16 cellular contexts compared by ENCODE assay signal in genomic region chr4:40240040-40240653, GRCh38. TPM values are rescaled to one million over a fixed set of nuclear protein-coding genes. Genes with fewer than 3 reads are reported as not detected.
DNase-seq lines count a peak whose midpoint lies in the region; ATAC-seq and TF ChIP-seq lines count a peak whose summit lies in the region.
"Had no signal": no experiment of that assay in that cellular context is flagged by ENCODE, and none has a peak within 500 bp of the region (broad histone marks: within the 10 kb centered on the region; RNA-seq: fewer than 3 reads in every experiment).

No MANE protein-coding gene starts in this region.

- intact Hi-C loops in HCT116 (cut with micrococcal nuclease): no loop called here

- POLR2A ChIA-PET in CD8-positive, alpha-beta memory T cell (lab: Charles Lee): interaction anchor here (0.7 to 2.7 kb wide), 5 partner anchors 10 to 69 kb away, joined by 3 to 14 read pairs (median 7); no protein-coding TSS in a partner anchor
- POLR2A ChIA-PET in HCT116 (lab: Charles Lee): interaction anchor here (0.8 to 1.0 kb wide), 3 partner anchors 9 to 14 kb away, joined by 3 to 4 read pairs (median 3); no protein-coding TSS in a partner anchor
- POLR2A ChIA-PET in activated CD4-positive, alpha-beta memory T cell treated with anti-CD3 and anti-CD28 coated beads, Interleukin-2, amount 10 ng/mL, durations not matched to agents 7 days and 5 days (lab: Charles Lee): interaction anchor here (0.6 to 8.7 kb wide), 17 partner anchors 8 to 184 kb away, joined by 3 to 112 read pairs (median 4); partner anchors contain the start of genes N4BP2 and RHOH

- RAD21 ChIA-PET in HCT116 (lab: Charles Lee; ENCODE audit: low non-redundant PET in 1 of 2, low total read pairs in 2 of 2, uncharacterized antibody in 2 of 2, unreplicated experiment in 2 of 2): no interaction called here

- no peaks in the 10 kb centered on the region for H3K9me2 ChIP-seq in HCT116 (ENCODE audit: insufficient read depth)

- H3K27ac Mint-ChIP-seq in CD8-positive, alpha-beta memory T cell: peak overlapping the region; percentile 94 to 100 (median 98)
- peak overlapping the region; percentile 93 for H3K27ac Mint-ChIP-seq in activated CD4-positive, alpha-beta memory T cell treated with anti-CD3 and anti-CD28 coated beads, Interleukin-2, amount 10 ng/mL, durations not matched to agents 7 days and 5 days

- H3K27me3 ChIP-seq in CD8-positive, alpha-beta memory T cell (ENCODE audit: insufficient read depth, low read length, poor library complexity, severe bottlenecking): no peaks in the 10 kb centered on the region
- H3K27me3 ChIP-seq in HCT116 (ENCODE audit: insufficient read depth, low read length): no peaks in the 10 kb centered on the region

- peaks cover 96% of the 10 kb centered on the region for H3K4me1 ChIP-seq in CD8-positive, alpha-beta memory T cell (ENCODE audit: insufficient read depth, low read length)
- peaks cover 8 to 30% of the 10 kb centered on the region in 2 experiments; a peak in 3 of 4 replicates for H3K4me1 ChIP-seq in HCT116 (ENCODE audit: control insufficient read depth in 1 of 2, insufficient read depth in 2 of 2, low read length in 2 of 2)

- H3K4me3 ChIP-seq in CD8-positive, alpha-beta memory T cell (ENCODE audit: low read length): peak overlapping the region; percentile 23
- H3K4me3 ChIP-seq in HCT116 (replicated peaks in 1 of 2; ENCODE audit: low read depth in 1 of 2, low read length in 2 of 2): 0 out of 4 replicates have a peak overlapping the region, but pooled peaks of 1 of the 2 experiments have one; percentile 9
- H3K4me3 ChIP-seq: thoracic aorta had no signal

- H2AFZ ChIP-seq in HCT116 (ENCODE audit: low read depth, low read length, poor library complexity, severe bottlenecking): peak overlapping the region; percentile 42

- TF ChIP-seq POLR2A in HCT116 (IDR thresholded peaks at IDR 0.05; ENCODE audit: borderline replicate concordance, extremely low read depth, insufficient read depth, insufficient read length): no peak

- no peaks in the 10 kb centered on the region for H3K9me3 ChIP-seq in CD8-positive, alpha-beta memory T cell (ENCODE audit: low read length)
- H3K9me3 ChIP-seq in HCT116 (ENCODE audit: control insufficient read depth in 1 of 2, insufficient read depth in 1 of 2, low read depth in 1 of 2, low read length in 2 of 2): no peaks in the 10 kb centered on the region
- H3K9me3 ChIP-seq: thoracic aorta had no signal

- no TSS peak for BruUV-seq in HCT116 (replicated peaks; lab: Mats Ljungman, UMichigan)

- DNase-seq in CD8-positive, alpha-beta memory T cell: no peak
- DNase-seq in HCT116 (ENCODE audit: low read depth, low spot score) (no peak), fibroblast of peridontal ligament (ENCODE audit: extremely low read depth) (peak; percentile 22), GM19240 (ENCODE audit: insufficient read length, low spot score) (no peak)
- DNase-seq in activated CD4-positive, alpha-beta memory T cell treated with anti-CD3 and anti-CD28 coated beads, Interleukin-2, amount 10 ng/mL, durations not matched to agents 7 days and 5 days: no peak
- DNase-seq: mesendoderm, NCI-H1092 treated with DMSO at 0.1 percent for 48 hours, NCI-H2227 treated with DMSO at 0.1 percent for 48 hours, OCI-M1, small intestine had no signal

- CTCF ChIA-PET in CD8-positive, alpha-beta memory T cell (lab: Charles Lee): interaction anchor here (0.7 to 5.8 kb wide), 12 partner anchors 12 to 184 kb away, joined by 3 to 66 read pairs (median 6); partner anchors contain the start of gene N4BP2
- CTCF ChIA-PET in HCT116 (lab: Charles Lee): no interaction called here
- CTCF ChIA-PET in activated CD4-positive, alpha-beta memory T cell treated with anti-CD3 and anti-CD28 coated beads, Interleukin-2, amount 10 ng/mL, durations not matched to agents 7 days and 5 days (lab: Charles Lee): interaction anchor here (0.6 to 5.3 kb wide), 9 partner anchors 9 to 601 kb away, joined by 3 to 24 read pairs (median 5); no protein-coding TSS in a partner anchor

- H3K9ac ChIP-seq in HCT116 (ENCODE audit: low read length): no peak overlapping the region

- peak overlapping the region; percentile 53 for H3K4me2 ChIP-seq in HCT116 (ENCODE audit: low read length)

- peak overlapping the region; percentile 70 to 94 (median 81) for H3K4me3 Mint-ChIP-seq in CD8-positive, alpha-beta memory T cell
- peak overlapping the region; percentile 67 for H3K4me3 Mint-ChIP-seq in activated CD4-positive, alpha-beta memory T cell treated with anti-CD3 and anti-CD28 coated beads, Interleukin-2, amount 10 ng/mL, durations not matched to agents 7 days and 5 days

- peaks cover 31% of the 10 kb centered on the region for H3K36me3 ChIP-seq in CD8-positive, alpha-beta memory T cell (ENCODE audit: insufficient read depth, low read length)
- no peaks in the 10 kb centered on the region for H3K36me3 ChIP-seq in HCT116 (ENCODE audit: control insufficient read depth in 1 of 2, insufficient read depth in 2 of 2, low read length in 2 of 2)
- H3K36me3 ChIP-seq: thoracic aorta had no signal

- H3K79me2 ChIP-seq in HCT116 (ENCODE audit: insufficient read depth, low read length): no peaks in the 10 kb centered on the region

- peaks cover 86 to 96% (median 94%) of the 10 kb centered on the region in 3 donors for H3K4me1 Mint-ChIP-seq in CD8-positive, alpha-beta memory T cell
- H3K4me1 Mint-ChIP-seq in activated CD4-positive, alpha-beta memory T cell treated with anti-CD3 and anti-CD28 coated beads, Interleukin-2, amount 10 ng/mL, durations not matched to agents 7 days and 5 days: peaks cover 87% of the 10 kb centered on the region

- no peaks in the 10 kb centered on the region for H4K20me1 ChIP-seq in HCT116 (ENCODE audit: insufficient read depth)

- TF ChIP-seq CTCF in HCT116 (IDR thresholded peaks at IDR 0.05 in 2 of 3, conservative IDR thresholded peaks at IDR 0.05 in 1 of 3; ENCODE audit: borderline replicate concordance in 1 of 3, insufficient read depth in 1 of 3, low read depth in 2 of 3, low read length in 2 of 3): no peak

- no peaks in the 10 kb centered on the region for H3K27me3 Mint-ChIP-seq in CD8-positive, alpha-beta memory T cell
- H3K27me3 Mint-ChIP-seq in activated CD4-positive, alpha-beta memory T cell treated with anti-CD3 and anti-CD28 coated beads, Interleukin-2, amount 10 ng/mL, durations not matched to agents 7 days and 5 days: no peaks in the 10 kb centered on the region

- peak; percentile 54 for ATAC-seq in HCT116
- ATAC-seq in HG03135 (IDR thresholded peaks at IDR 0.05; ENCODE audit: unreplicated experiment): no peak
- ATAC-seq in GM18870 (IDR thresholded peaks at IDR 0.05; ENCODE audit: unreplicated experiment): no peak

- H3K36me3 Mint-ChIP-seq in CD8-positive, alpha-beta memory T cell: peaks cover 27 to 72% (median 28%) of the 10 kb centered on the region in 3 donors
- H3K36me3 Mint-ChIP-seq in activated CD4-positive, alpha-beta memory T cell treated with anti-CD3 and anti-CD28 coated beads, Interleukin-2, amount 10 ng/mL, durations not matched to agents 7 days and 5 days (ENCODE audit: low read depth): peaks cover 80% of the 10 kb centered on the region

- H3K27ac ChIP-seq in CD8-positive, alpha-beta memory T cell (ENCODE audit: low read depth, low read length): peak overlapping the region; percentile 35
- H3K27ac ChIP-seq in HCT116 (ENCODE audit: low read depth, low read length): no peak overlapping the region
- H3K27ac ChIP-seq: thoracic aorta had no signal

- H3K9me3 Mint-ChIP-seq in CD8-positive, alpha-beta memory T cell: no peaks in the 10 kb centered on the region
- H3K9me3 Mint-ChIP-seq in activated CD4-positive, alpha-beta memory T cell treated with anti-CD3 and anti-CD28 coated beads, Interleukin-2, amount 10 ng/mL, durations not matched to agents 7 days and 5 days: no peaks in the 10 kb centered on the region

- no peak for TF ChIP-seq RAD21 in HCT116 (IDR thresholded peaks at IDR 0.05; ENCODE audit: low read depth)

TF ChIP-seq in HCT116, 20 proteins besides CTCF, POLR2A, EP300 and RAD21:
- TF ChIP-seq ZNF274 (IDR thresholded peaks at IDR 0.05; ENCODE audit: low read depth, low read length) (no peak), FOSL1 (IDR thresholded peaks at IDR 0.05; ENCODE audit: low read depth) (0 out of 2 replicates have a peak, but pooled peaks have one; percentile 11)

RNA-seq across cellular contexts. Expression of gene RHOH, which starts 43.3 kb away (rescaled TPM):
- 100 to 1,000 TPM; 148 TPM for total RNA-seq in CD8-positive, alpha-beta memory T cell
- 262 TPM for polyA plus RNA-seq in CD8-positive, alpha-beta memory T cell
- total RNA-seq in HCT116 (2021; ENCODE audit: unreplicated experiment): 0.74 TPM
- polyA plus RNA-seq in HCT116 (2012): 0.01 and 0.03 TPM in 2 replicates
- 100 to 1,000 TPM; 125 to 126 TPM for total RNA-seq in activated CD4-positive, alpha-beta memory T cell treated with anti-CD3 and anti-CD28 coated beads, Interleukin-2, amount 10 ng/mL, durations not matched to agents 7 days and 5 days
- total RNA-seq: astrocyte, H4, osteocyte had no signal

Comparison
In these comparisons a context has a peak if more than half of its experiments do, and no peak if none do; other contexts are left out.
1. RNA of gene RHOH, which starts 43.3 kb away (total RNA-seq): 148 TPM in CD8-positive, alpha-beta memory T cell and 125 to 126 TPM in activated CD4-positive, alpha-beta memory T cell treated with anti-CD3 and anti-CD28 coated beads, Interleukin-2, amount 10 ng/mL, durations not matched to agents 7 days and 5 days; 0.74 TPM in HCT116 (single experiment); every median in the first group is over 10 times any median in the second.